Comparison of ENCODE assay signal across 12 cellular contexts in genomic region chr15:101207867-101208288, GRCh38. TPM values are rescaled to one million over a fixed set of nuclear protein-coding genes. Genes with fewer than 3 reads are reported as not detected.
DNase-seq lines count a peak whose midpoint lies in the region; ATAC-seq and TF ChIP-seq lines count a peak whose summit lies in the region.
"Had no signal": no experiment of that assay in that cellular context is flagged by ENCODE, and none has a peak within 500 bp of the region (broad histone marks: within the 10 kb centered on the region; RNA-seq: fewer than 3 reads in every experiment).

No MANE protein-coding gene starts in this region.

- H3K27ac Mint-ChIP-seq in activated CD4-positive, alpha-beta memory T cell treated with anti-CD3 and anti-CD28 coated beads, Interleukin-2, amount 10 ng/mL, durations not matched to agents 7 days and 5 days = peak overlapping the region; percentile 2

- H3K4me1 ChIP-seq in heart right ventricle (peaks cover 3 to 100% (median 63%) of the 10 kb centered on the region in 9 donors), subcutaneous abdominal adipose tissue (ENCODE audit: control insufficient read depth in 5 of 5, insufficient read depth in 5 of 5, low read length in 5 of 5) (peaks cover 0 to 23% (median 18%) of the 10 kb centered on the region in 5 donors), testis (peaks cover 52% of the 10 kb centered on the region)

- H3K36me3 Mint-ChIP-seq in activated CD4-positive, alpha-beta memory T cell treated with anti-CD3 and anti-CD28 coated beads, Interleukin-2, amount 10 ng/mL, durations not matched to agents 7 days and 5 days (ENCODE audit: low read depth) = peaks cover 35% of the 10 kb centered on the region

- peak in 7 of 8 donors; percentile 18 to 82 (median 45) for ATAC-seq in heart right ventricle
- no peak for ATAC-seq in GM21381 (IDR thresholded peaks at IDR 0.05; ENCODE audit: unreplicated experiment)

- H3K4me3 ChIP-seq in heart right ventricle (no peak overlapping the region), subcutaneous abdominal adipose tissue (ENCODE audit: low read depth in 1 of 5, low read length in 5 of 5) (no peak overlapping the region), testis (no peak overlapping the region)

- no peaks in the 10 kb centered on the region for H3K27me3 ChIP-seq in heart right ventricle
- H3K27me3 ChIP-seq in subcutaneous abdominal adipose tissue (ENCODE audit: control insufficient read depth in 5 of 5, insufficient read depth in 4 of 5, low read length in 5 of 5) = no peaks in the 10 kb centered on the region
- H3K27me3 ChIP-seq in testis = no peaks in the 10 kb centered on the region

- POLR2A ChIA-PET in activated CD4-positive, alpha-beta memory T cell treated with anti-CD3 and anti-CD28 coated beads, Interleukin-2, amount 10 ng/mL, durations not matched to agents 7 days and 5 days (lab: Charles Lee) = no interaction called here

- H3K36me3 ChIP-seq in heart right ventricle = peaks cover 0 to 7% (median 0%) of the 10 kb centered on the region in 9 donors
- H3K36me3 ChIP-seq in subcutaneous abdominal adipose tissue (ENCODE audit: control insufficient read depth in 5 of 5, insufficient read depth in 5 of 5, low read length in 5 of 5) = no peaks in the 10 kb centered on the region
- no peaks in the 10 kb centered on the region for H3K36me3 ChIP-seq in testis (ENCODE audit: low read depth, missing control alignments)

- DNase-seq in activated CD4-positive, alpha-beta T cell treated with anti-CD3 and anti-CD28 coated beads for 48 hours = peak; percentile 34
- no peak for DNase-seq in activated CD4-positive, alpha-beta T cell treated with anti-CD3 and anti-CD28 coated beads, Interleukin-2, amount 50 U/mL, for 48 hours
- no peak for DNase-seq in activated CD4-positive, alpha-beta memory T cell treated with anti-CD3 and anti-CD28 coated beads, Interleukin-2, amount 10 ng/mL, durations not matched to agents 7 days and 5 days
- DNase-seq in heart right ventricle (no peak), GM10266 (ENCODE audit: extremely low spot score) (no peak), testis (no peak)
- DNase-seq: activated CD4-positive, CD25-positive, alpha-beta regulatory T cell; cerebellar nuclear complex; GOT3; stimulated activated naive CD4-positive, alpha-beta T cell had no signal

- no peak for TF ChIP-seq CTCF in heart right ventricle (IDR thresholded peaks at IDR 0.05)
- no peak for TF ChIP-seq CTCF in GM10266 (IDR thresholded peaks at IDR 0.05; ENCODE audit: control insufficient read depth, insufficient read depth, low read depth, missing control alignments)
- TF ChIP-seq CTCF in testis (IDR thresholded peaks at IDR 0.05) = no peak

- H3K9ac ChIP-seq in subcutaneous abdominal adipose tissue (ENCODE audit: low read length in 5 of 5) = no peak overlapping the region

- WGBS in heart right ventricle, 2 donors = 86 to 92% methylated on average over 5 of the region's 5 CpGs
- 55 to 82% methylated on average over 5 of the region's 5 CpGs for WGBS in testis, 2 donors

- no peak overlapping the region for H3K4me3 Mint-ChIP-seq in activated CD4-positive, alpha-beta memory T cell treated with anti-CD3 and anti-CD28 coated beads, Interleukin-2, amount 10 ng/mL, durations not matched to agents 7 days and 5 days

- no peaks in the 10 kb centered on the region for H3K9me3 ChIP-seq in heart right ventricle
- H3K9me3 ChIP-seq in subcutaneous abdominal adipose tissue (ENCODE audit: control insufficient read depth in 5 of 5, low read length in 5 of 5) = no peaks in the 10 kb centered on the region
- H3K9me3 ChIP-seq in testis = no peaks in the 10 kb centered on the region

- no peaks in the 10 kb centered on the region for H3K9me3 Mint-ChIP-seq in activated CD4-positive, alpha-beta memory T cell treated with anti-CD3 and anti-CD28 coated beads, Interleukin-2, amount 10 ng/mL, durations not matched to agents 7 days and 5 days

- peak overlapping the region in 5 of 10 donors; percentile 7 to 82 (median 26) for H3K27ac ChIP-seq in heart right ventricle
- H3K27ac ChIP-seq in subcutaneous abdominal adipose tissue (ENCODE audit: low read depth, low read length) = peak overlapping the region; percentile 14
- peak overlapping the region in 1 of 2 donors; percentile 16 for H3K27ac ChIP-seq in testis

- TF ChIP-seq POLR2A in testis (IDR thresholded peaks at IDR 0.05) = no peak

- H3K4me1 Mint-ChIP-seq in activated CD4-positive, alpha-beta memory T cell treated with anti-CD3 and anti-CD28 coated beads, Interleukin-2, amount 10 ng/mL, durations not matched to agents 7 days and 5 days = peaks cover 81% of the 10 kb centered on the region

- CTCF ChIA-PET in activated CD4-positive, alpha-beta memory T cell treated with anti-CD3 and anti-CD28 coated beads, Interleukin-2, amount 10 ng/mL, durations not matched to agents 7 days and 5 days (lab: Charles Lee) = no interaction called here

- intact Hi-C loops in heart right ventricle (cut with DNase I) (loop anchor here in 1 of 10 donors (5.0 kb wide), 1 partner anchor 34 kb away; no protein-coding TSS in a partner anchor), testis (cut with DNase I; ENCODE audit: low total_unique reads) (no loop called here)

- no peaks in the 10 kb centered on the region for H3K27me3 Mint-ChIP-seq in activated CD4-positive, alpha-beta memory T cell treated with anti-CD3 and anti-CD28 coated beads, Interleukin-2, amount 10 ng/mL, durations not matched to agents 7 days and 5 days

RNA-seq across cellular contexts. Expression of gene CHSY1, which starts 44.0 kb away (rescaled TPM):
- total RNA-seq in activated CD4-positive, alpha-beta memory T cell treated with anti-CD3 and anti-CD28 coated beads, Interleukin-2, amount 10 ng/mL, durations not matched to agents 7 days and 5 days = 10 to 100 TPM; 61.7 to 62.0 TPM
- 10 to 100 TPM in 8 of 10 donors, 1 to 10 TPM in 2; 9.7 to 35.1 (median 15.7) TPM for total RNA-seq in heart right ventricle
- 10 to 100 TPM in 1 of 2 donors, 1 to 10 TPM in 1; 6.9 to 11.3 TPM for polyA plus RNA-seq in heart right ventricle
- 10 to 100 TPM; 31.1 to 36.1 TPM for total RNA-seq in testis
- 20.0 TPM for polyA plus RNA-seq in testis (ENCODE audit: insufficient read depth, low read depth, low replicate concordance)
